ENCODE assay signal across 14 cellular contexts in genomic region chr17:9729735-9730420, GRCh38.
A peak's percentile ranks its signal among the peaks of the same experiment; 100 is the strongest.
DNase-seq lines count a peak whose midpoint lies in the region; ATAC-seq and TF ChIP-seq lines count a peak whose summit lies in the region.
"Had no signal": no experiment of that assay in that cellular context is flagged by ENCODE, and none has a peak within 500 bp of the region (broad histone marks: within the 10 kb centered on the region; RNA-seq: fewer than 3 reads in every experiment).

No MANE protein-coding gene starts in this region.

- TF ChIP-seq CTCF in PC-9 (conservative IDR thresholded peaks at IDR 0.05): no peak

- CTCF ChIA-PET in PC-9 (lab: Charles Lee): interaction anchor here (0.6 to 1.6 kb wide), 5 partner anchors 39 to 212 kb away, joined by 3 to 5 read pairs (median 3); no protein-coding TSS in a partner anchor

- no peak overlapping the region for H3K4me3 ChIP-seq in PC-9
- H3K4me3 ChIP-seq: upper lobe of right lung had no signal

- no TSS peak for BruUV-seq in PC-9 (replicated peaks; lab: Mats Ljungman, UMichigan)

- no peak overlapping the region for H3K4me2 ChIP-seq in PC-9

- H3K79me2 ChIP-seq in PC-9 (ENCODE audit: low read depth): no peaks in the 10 kb centered on the region

- no peaks in the 10 kb centered on the region for H4K20me1 ChIP-seq in PC-9 (ENCODE audit: insufficient read depth)

- no peak overlapping the region for H2AFZ ChIP-seq in PC-9

- intact Hi-C loops in PC-9 (cut with micrococcal nuclease; ENCODE audit: unreplicated experiment): loop anchor here (1.0 to 10.0 kb wide), 5 partner anchors 85 to 885 kb away; partner anchors contain the start of gene USP43

- no peaks in the 10 kb centered on the region for H3K36me3 ChIP-seq in PC-9 (ENCODE audit: low read depth)
- H3K36me3 ChIP-seq: upper lobe of right lung had no signal

- POLR2A ChIA-PET in PC-9 (lab: Charles Lee; ENCODE audit: unreplicated experiment): no interaction called here

- DNase-seq in EL: peak; percentile 28
- DNase-seq in PC-9: peak; percentile 55 to 74
- peak; percentile 37 for DNase-seq in renal cortical epithelial cell (ENCODE audit: low read depth)
- DNase-seq in NCI-H2196 treated with DMSO at 0.1 percent for 48 hours (lab: John Stamatoyannopoulos, UW; ENCODE audit: unreplicated experiment): no peak
- no peak for DNase-seq in activated CD4-positive, alpha-beta T cell treated with anti-CD3 and anti-CD28 coated beads, Interleukin-2, amount 50 U/mL, for 48 hours
- DNase-seq: activated CD4-positive, alpha-beta T cell treated with anti-CD3 and anti-CD28 coated beads for 36 hours; activated gamma-delta T cell treated with Interleukin-2 at 50 U/mL for 16 hours; left colon; NCI-H187 treated with DMSO at 0.1 percent for 48 hours; stimulated activated naive B cell treated with anti-CD40 and anti-IgM and Interleukin-4, amounts not matched to agents 10 μg/mL and 1 μg/mL and 100 μg/mL, for 72 hours; upper lobe of right lung had no signal

- H3K4me1 ChIP-seq in PC-9 (replicated peaks; ENCODE audit: insufficient read depth): peaks cover 6% of the 10 kb centered on the region
- H3K4me1 ChIP-seq: upper lobe of right lung had no signal

- H3K9me2 ChIP-seq in PC-9 (ENCODE audit: insufficient read depth): no peaks in the 10 kb centered on the region

- ATAC-seq in esophagus mucosa (peak; percentile 79), GM19397 (IDR thresholded peaks at IDR 0.05; ENCODE audit: unreplicated experiment) (no peak), HG02885 (IDR thresholded peaks at IDR 0.05; ENCODE audit: poor library complexity, unreplicated experiment) (no peak)

- H3K9me3 ChIP-seq in PC-9 (ENCODE audit: insufficient read depth, low read depth): no peaks in the 10 kb centered on the region
- H3K9me3 ChIP-seq: upper lobe of right lung had no signal

- no peaks in the 10 kb centered on the region for H3F3A ChIP-seq in PC-9 (ENCODE audit: insufficient read depth, low read depth)

- peak overlapping the region; percentile 43; the same call in 1 of the 2 replicates for H3K27ac ChIP-seq in PC-9
- H3K27ac ChIP-seq: upper lobe of right lung had no signal

- no peaks in the 10 kb centered on the region for H3K27me3 ChIP-seq in PC-9 (ENCODE audit: insufficient read depth, low read depth)
- H3K27me3 ChIP-seq: upper lobe of right lung had no signal

Comparison
In these comparisons a context has a peak if more than half of its experiments do, and no peak if none do; other contexts are left out.
1. DNase-seq: peak in EL (single experiment), PC-9 (2 of 2) and renal cortical epithelial cell (single experiment); none in NCI-H2196 treated with DMSO at 0.1 percent for 48 hours (single experiment) and activated CD4-positive, alpha-beta T cell treated with anti-CD3 and anti-CD28 coated beads, Interleukin-2, amount 50 U/mL, for 48 hours (0 of 2).